8 cellular contexts compared by ENCODE assay signal in the genomic region with DNA sequence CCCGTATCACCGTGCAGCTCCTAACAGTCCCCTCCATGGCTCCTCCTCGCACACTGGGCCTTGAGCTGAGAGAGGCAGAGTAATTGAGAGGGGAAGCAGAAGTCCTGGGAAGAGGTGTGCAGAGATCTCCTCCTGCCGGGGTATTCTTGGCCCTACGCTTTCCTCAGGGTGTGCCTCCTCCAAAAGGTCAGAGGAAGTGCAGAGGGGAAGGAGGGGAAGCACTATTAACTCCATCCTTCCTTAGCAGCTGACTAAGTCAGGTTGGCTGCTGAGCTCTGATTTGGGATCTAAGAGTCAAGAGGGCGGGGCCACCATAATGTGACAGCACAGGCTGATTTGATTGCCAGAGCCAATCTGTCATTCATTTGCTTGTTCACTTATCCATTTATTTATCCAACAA. TPM values are rescaled to one million over a fixed set of nuclear protein-coding genes. Genes with fewer than 3 reads are reported as not detected.
DNase-seq lines count a peak whose midpoint lies in the region; TF ChIP-seq lines count a peak whose summit lies in the region.

No MANE protein-coding gene starts in this region.

- no peaks in the 10 kb centered on the region for H3K27me3 Mint-ChIP-seq in CD8-positive, alpha-beta memory T cell

- CTCF ChIA-PET in CD8-positive, alpha-beta memory T cell (lab: Charles Lee) = interaction anchor here (1.0 to 1.5 kb wide), 5 partner anchors 12 to 135 kb away, joined by 3 to 5 read pairs (median 3); a partner anchor contains a TSS

- TF ChIP-seq CTCF in cardiac fibroblast (IDR thresholded peaks at IDR 0.05; ENCODE audit: low read depth, low read length) = peak; percentile 7

- peaks cover 0 to 75% (median 7%) of the 10 kb centered on the region in 3 donors for H3K36me3 Mint-ChIP-seq in CD8-positive, alpha-beta memory T cell

- peaks cover 41% of the 10 kb centered on the region for H3K4me1 ChIP-seq in CD8-positive, alpha-beta memory T cell (ENCODE audit: insufficient read depth, low read length)
- peaks cover 93% of the 10 kb centered on the region for H3K4me1 ChIP-seq in muscle layer of colon (ENCODE audit: insufficient read depth, low read length)

- H3K4me1 Mint-ChIP-seq in CD8-positive, alpha-beta memory T cell = peaks cover 64 to 91% (median 83%) of the 10 kb centered on the region in 3 donors

- peaks cover 10% of the 10 kb centered on the region for H3K36me3 ChIP-seq in CD8-positive, alpha-beta memory T cell (ENCODE audit: insufficient read depth, low read length)
- peaks cover 37% of the 10 kb centered on the region for H3K36me3 ChIP-seq in muscle layer of colon (ENCODE audit: insufficient read depth, low read length)

- H3K4me3 ChIP-seq in CD8-positive, alpha-beta memory T cell (ENCODE audit: low read length) = no peak overlapping the region
- H3K4me3 ChIP-seq in cardiac fibroblast (replicated peaks in 1 of 2; ENCODE audit: low read depth in 2 of 2, low read length in 2 of 2) (no peak overlapping the region), muscle layer of colon (ENCODE audit: low read depth in 1 of 2, low read length in 2 of 2) (peak overlapping the region in 1 of 2 donors; percentile 17)

- H3K4me3 Mint-ChIP-seq in CD8-positive, alpha-beta memory T cell = peak overlapping the region; percentile 17 to 77 (median 67)

- H3K27ac ChIP-seq in CD8-positive, alpha-beta memory T cell (ENCODE audit: low read depth, low read length) = no peak overlapping the region
- peak overlapping the region; percentile 64 for H3K27ac ChIP-seq in muscle layer of colon (ENCODE audit: low read depth, low read length)

- POLR2A ChIA-PET in CD8-positive, alpha-beta memory T cell (lab: Charles Lee) = interaction anchor here (0.7 kb wide), 1 partner anchor 45 kb away, joined by 4 read pairs; no protein-coding TSS in a partner anchor

- peak overlapping the region; percentile 47 to 87 (median 83) for H3K27ac Mint-ChIP-seq in CD8-positive, alpha-beta memory T cell

- no peaks in the 10 kb centered on the region for H3K27me3 ChIP-seq in CD8-positive, alpha-beta memory T cell (ENCODE audit: insufficient read depth, low read length, poor library complexity, severe bottlenecking)
- no peaks in the 10 kb centered on the region for H3K27me3 ChIP-seq in muscle layer of colon (ENCODE audit: control insufficient read depth in 1 of 2, insufficient read depth in 2 of 2, low read length in 2 of 2)

- no peaks in the 10 kb centered on the region for H3K9me3 ChIP-seq in CD8-positive, alpha-beta memory T cell (ENCODE audit: low read length)
- no peaks in the 10 kb centered on the region for H3K9me3 ChIP-seq in muscle layer of colon (ENCODE audit: low read length)

- H3K9me3 Mint-ChIP-seq in CD8-positive, alpha-beta memory T cell = no peaks in the 10 kb centered on the region

- DNase-seq in CD8-positive, alpha-beta memory T cell = no peak
- DNase-seq in NCI-H2171 (lab: John Stamatoyannopoulos, UW) (peak; percentile 82), cardiac fibroblast (ENCODE audit: low read depth in 2 of 2) (peak in 1 of 2 donors; percentile 49), epidermal melanocyte (ENCODE audit: insufficient read length, low spot score) (no peak), globus pallidus (ENCODE audit: low spot score) (no peak), NCI-H526 (lab: John Stamatoyannopoulos, UW) (no peak)
- DNase-seq in effector CD8-positive, alpha-beta T cell (lab: John Stamatoyannopoulos, UW) = no peak

- peak overlapping the region; percentile 52 for H3K9ac ChIP-seq in muscle layer of colon (ENCODE audit: low read length)

RNA-seq across cellular contexts. Expression of a gene that starts 12.3 kb away (rescaled TPM):
- total RNA-seq in CD8-positive, alpha-beta memory T cell = 10 to 100 TPM; 26.8 to 28.9 TPM
- polyA plus RNA-seq in CD8-positive, alpha-beta memory T cell = 37.7 TPM
